1 cellular context compared by ENCODE assay signal in genomic region chr2:73856214-73856613, GRCh38.
A peak's percentile ranks its signal among the peaks of the same experiment; 100 is the strongest.
TF ChIP-seq lines count a peak whose summit lies in the region.

No MANE protein-coding gene starts in this region.

TF ChIP-seq in IMR-90, 13 proteins besides CTCF, POLR2A, EP300 and RAD21 (continued from another document):
- TF ChIP-seq BHLHE40 (IDR thresholded peaks at IDR 0.05; ENCODE audit: low read depth, low read length), result 0 out of 2 replicates have a peak, but pooled peaks have one; percentile 3
- peak; percentile 94 for TF ChIP-seq RCOR1 (IDR thresholded peaks at IDR 0.05; ENCODE audit: insufficient replicate concordance, low read length)
- TF ChIP-seq, protein P1, sequence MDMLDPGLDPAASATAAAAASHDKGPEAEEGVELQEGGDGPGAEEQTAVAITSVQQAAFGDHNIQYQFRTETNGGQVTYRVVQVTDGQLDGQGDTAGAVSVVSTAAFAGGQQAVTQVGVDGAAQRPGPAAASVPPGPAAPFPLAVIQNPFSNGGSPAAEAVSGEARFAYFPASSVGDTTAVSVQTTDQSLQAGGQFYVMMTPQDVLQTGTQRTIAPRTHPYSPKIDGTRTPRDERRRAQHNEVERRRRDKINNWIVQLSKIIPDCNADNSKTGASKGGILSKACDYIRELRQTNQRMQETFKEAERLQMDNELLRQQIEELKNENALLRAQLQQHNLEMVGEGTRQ (IDR thresholded peaks at IDR 0.05; ENCODE audit: low read depth, low read length), result no peak
- TF ChIP-seq FOS (IDR thresholded peaks at IDR 0.05; ENCODE audit: low read depth, low read length), result peak; percentile 75
- TF ChIP-seq MXI1 (IDR thresholded peaks at IDR 0.05; ENCODE audit: borderline replicate concordance, low read depth, low read length), result no peak
- no peak for TF ChIP-seq MAFK (IDR thresholded peaks at IDR 0.05; ENCODE audit: low read depth, low read length)
- peak; percentile 75 for TF ChIP-seq CEBPB (IDR thresholded peaks at IDR 0.05; ENCODE audit: low read depth, low read length)
- no peak for TF ChIP-seq CHD1 (IDR thresholded peaks at IDR 0.05; ENCODE audit: low read depth, low read length)
- no peak for TF ChIP-seq RFX5 (IDR thresholded peaks at IDR 0.05; ENCODE audit: low read depth, low read length)
- TF ChIP-seq, protein P2, sequence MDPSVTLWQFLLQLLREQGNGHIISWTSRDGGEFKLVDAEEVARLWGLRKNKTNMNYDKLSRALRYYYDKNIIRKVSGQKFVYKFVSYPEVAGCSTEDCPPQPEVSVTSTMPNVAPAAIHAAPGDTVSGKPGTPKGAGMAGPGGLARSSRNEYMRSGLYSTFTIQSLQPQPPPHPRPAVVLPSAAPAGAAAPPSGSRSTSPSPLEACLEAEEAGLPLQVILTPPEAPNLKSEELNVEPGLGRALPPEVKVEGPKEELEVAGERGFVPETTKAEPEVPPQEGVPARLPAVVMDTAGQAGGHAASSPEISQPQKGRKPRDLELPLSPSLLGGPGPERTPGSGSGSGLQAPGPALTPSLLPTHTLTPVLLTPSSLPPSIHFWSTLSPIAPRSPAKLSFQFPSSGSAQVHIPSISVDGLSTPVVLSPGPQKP (IDR thresholded peaks at IDR 0.05; ENCODE audit: borderline replicate concordance, low read depth, low read length), result no peak
